In the genomic region with DNA sequence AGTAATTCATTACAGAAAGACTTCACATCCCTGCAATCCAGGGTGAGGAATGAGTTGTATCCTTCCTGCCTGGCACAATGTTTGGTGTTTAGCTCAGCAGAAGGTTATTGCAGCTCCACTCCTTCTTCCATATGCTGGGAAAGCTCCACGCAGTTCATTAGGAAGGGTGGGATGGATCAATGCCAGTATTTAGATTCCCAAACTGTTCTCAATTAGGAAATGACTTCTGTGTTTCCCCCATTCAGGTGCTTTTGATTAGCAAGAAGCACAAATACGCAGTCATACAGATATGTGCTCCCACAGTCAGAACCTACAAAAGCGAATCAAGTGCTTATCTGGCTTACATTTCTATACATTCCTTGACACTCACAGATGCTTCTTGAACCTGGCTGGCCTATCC, we compare ENCODE assay signal across 19 cellular contexts.
DNase-seq lines count a peak whose midpoint lies in the region; ATAC-seq and TF ChIP-seq lines count a peak whose summit lies in the region.
"Had no signal": no experiment of that assay in that cellular context is flagged by ENCODE, and none has a peak within 500 bp of the region (broad histone marks: within the 10 kb centered on the region; RNA-seq: fewer than 3 reads in every experiment).

No MANE protein-coding gene starts in this region.

- no peak overlapping the region for H3K4me2 ChIP-seq in SK-N-SH
- H3K4me2 ChIP-seq: KMS-11 had no signal

- ATAC-seq in HG03378 (IDR thresholded peaks at IDR 0.05; ENCODE audit: unreplicated experiment) (no peak), HG03095 (IDR thresholded peaks at IDR 0.05; ENCODE audit: unreplicated experiment) (no peak)
- ATAC-seq: HepG2, PC-3 had no signal

- no peak for TF ChIP-seq EP300 in SK-N-SH (IDR thresholded peaks at IDR 0.05; ENCODE audit: borderline replicate concordance in 1 of 2, low read depth in 1 of 2, low read length in 1 of 2)

- H3K79me2 ChIP-seq in SK-N-SH (ENCODE audit: insufficient read depth) = no peaks in the 10 kb centered on the region

- TF ChIP-seq CTCF in SK-N-SH (IDR thresholded peaks at IDR 0.05) = no peak

- no peak overlapping the region for H2AFZ ChIP-seq in SK-N-SH (ENCODE audit: low read depth)

- H4K20me1 ChIP-seq in SK-N-SH (ENCODE audit: insufficient read depth) = no peaks in the 10 kb centered on the region

- DNase-seq in EH (ENCODE audit: low read depth) (peak; percentile 7), SK-N-SH (no peak), fibroblast of peridontal ligament (ENCODE audit: extremely low read depth) (peak; percentile 81), activated gamma-delta T cell treated with Interleukin-2 at 50 U/mL for 16 hours (no peak)
- no peak for DNase-seq in activated CD8-positive, alpha-beta memory T cell treated with anti-CD3 and anti-CD28 coated beads for 24 hours
- DNase-seq: ACHN, C1 segment of cervical spinal cord, DMS79, NCI-H187 treated with DMSO at 0.1 percent for 48 hours, NCI-H226, NCI-H524 treated with DMSO at 0.1 percent for 48 hours, PC-3, RPMI8226, SHP77 treated with DMSO at 0.1 percent for 48 hours had no signal

- CTCF ChIA-PET in SK-N-SH (lab: Yijun Ruan, JAX) = interaction anchor here (0.6 kb wide), 1 partner anchor 14 kb away, joined by 4 read pairs; no protein-coding TSS in a partner anchor

- H3K36me3 ChIP-seq in SK-N-SH (replicated peaks in 1 of 2; ENCODE audit: control insufficient read depth in 1 of 2, insufficient read depth in 2 of 2, low read length in 1 of 2) = no peaks in the 10 kb centered on the region
- H3K36me3 ChIP-seq: HAP-1 had no signal

- 51% methylated on average over 3 of the region's 3 CpGs for WGBS in SK-N-SH (ENCODE audit: low lambda C conversion rate)

- TF ChIP-seq RAD21 in SK-N-SH (IDR thresholded peaks at IDR 0.05; ENCODE audit: low read length) = no peak

- peaks cover 18% of the 10 kb centered on the region for H3F3A ChIP-seq in SK-N-SH (replicated peaks; ENCODE audit: insufficient read depth)

- no peak overlapping the region for H3K9ac ChIP-seq in SK-N-SH
- H3K9ac ChIP-seq: KMS-11 had no signal

- no peaks in the 10 kb centered on the region for H3K27me3 ChIP-seq in SK-N-SH (ENCODE audit: insufficient read depth)

- H3K9me3 ChIP-seq in SK-N-SH = no peaks in the 10 kb centered on the region
- H3K9me3 ChIP-seq: HAP-1 had no signal

- no peak overlapping the region for H3K4me3 ChIP-seq in SK-N-SH (ENCODE audit: low read depth in 2 of 2, low read length in 1 of 2)
- H3K4me3 ChIP-seq: HAP-1 had no signal

- POLR2A ChIA-PET in SK-N-SH (lab: Yijun Ruan, JAX) = no interaction called here

- H3K27ac ChIP-seq in SK-N-SH (ENCODE audit: low read depth in 2 of 2, low read length in 1 of 2) = no peak overlapping the region; a peak in 1 of 4 replicates
- H3K27ac ChIP-seq: KMS-11 had no signal

- no peaks in the 10 kb centered on the region for H3K9me2 ChIP-seq in SK-N-SH

- peaks cover 0 to 28% of the 10 kb centered on the region in 2 experiments; a peak in 3 of 4 replicates for H3K4me1 ChIP-seq in SK-N-SH (ENCODE audit: control insufficient read depth in 1 of 2, insufficient read depth in 2 of 2, low read depth in 1 of 2, low read length in 1 of 2)
- H3K4me1 ChIP-seq: HAP-1 had no signal

TF ChIP-seq in SK-N-SH, 30 proteins besides CTCF, POLR2A, EP300 and RAD21:
- no peak for TF ChIP-seq ZBTB33 (IDR thresholded peaks at IDR 0.05; ENCODE audit: borderline replicate concordance, low read depth)
- no peak for TF ChIP-seq FOSL2 (IDR thresholded peaks at IDR 0.05; ENCODE audit: borderline replicate concordance, low read depth)
- no peak for TF ChIP-seq GATA2 (CRISPR knock-in tag; IDR thresholded peaks at IDR 0.05)
- no peak for TF ChIP-seq NRF1 (IDR thresholded peaks at IDR 0.05; ENCODE audit: low read depth, low read length)
- TF ChIP-seq SIN3A (IDR thresholded peaks at IDR 0.05; ENCODE audit: borderline replicate concordance, low read depth, low read length) = no peak
- TF ChIP-seq, protein P1, sequence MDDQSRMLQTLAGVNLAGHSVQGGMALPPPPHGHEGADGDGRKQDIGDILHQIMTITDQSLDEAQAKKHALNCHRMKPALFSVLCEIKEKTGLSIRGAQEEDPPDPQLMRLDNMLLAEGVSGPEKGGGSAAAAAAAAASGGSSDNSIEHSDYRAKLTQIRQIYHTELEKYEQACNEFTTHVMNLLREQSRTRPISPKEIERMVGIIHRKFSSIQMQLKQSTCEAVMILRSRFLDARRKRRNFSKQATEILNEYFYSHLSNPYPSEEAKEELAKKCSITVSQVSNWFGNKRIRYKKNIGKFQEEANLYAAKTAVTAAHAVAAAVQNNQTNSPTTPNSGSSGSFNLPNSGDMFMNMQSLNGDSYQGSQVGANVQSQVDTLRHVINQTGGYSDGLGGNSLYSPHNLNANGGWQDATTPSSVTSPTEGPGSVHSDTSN (IDR thresholded peaks at IDR 0.05) = no peak
- 0 out of 2 replicates have a peak, but pooled peaks have one; percentile 20 for TF ChIP-seq NFIC (IDR thresholded peaks at IDR 0.05; ENCODE audit: borderline replicate concordance)
- TF ChIP-seq, protein P2, sequence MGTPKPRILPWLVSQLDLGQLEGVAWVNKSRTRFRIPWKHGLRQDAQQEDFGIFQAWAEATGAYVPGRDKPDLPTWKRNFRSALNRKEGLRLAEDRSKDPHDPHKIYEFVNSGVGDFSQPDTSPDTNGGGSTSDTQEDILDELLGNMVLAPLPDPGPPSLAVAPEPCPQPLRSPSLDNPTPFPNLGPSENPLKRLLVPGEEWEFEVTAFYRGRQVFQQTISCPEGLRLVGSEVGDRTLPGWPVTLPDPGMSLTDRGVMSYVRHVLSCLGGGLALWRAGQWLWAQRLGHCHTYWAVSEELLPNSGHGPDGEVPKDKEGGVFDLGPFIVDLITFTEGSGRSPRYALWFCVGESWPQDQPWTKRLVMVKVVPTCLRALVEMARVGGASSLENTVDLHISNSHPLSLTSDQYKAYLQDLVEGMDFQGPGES (IDR thresholded peaks at IDR 0.05; ENCODE audit: low read depth, low read length) = no peak
- TF ChIP-seq EZH2phosphoT487 (IDR thresholded peaks at IDR 0.05; ENCODE audit: borderline replicate concordance, low read depth) = no peak
- TF ChIP-seq TCF12 (IDR thresholded peaks at IDR 0.05) = peak; percentile 73

Comparison
In these comparisons a context has a peak if more than half of its experiments do, and no peak if none do; other contexts are left out.
1. DNase-seq: peak in EH (single experiment) and fibroblast of peridontal ligament (single experiment); none in SK-N-SH (single experiment), activated gamma-delta T cell treated with Interleukin-2 at 50 U/mL for 16 hours (single experiment) and activated CD8-positive, alpha-beta memory T cell treated with anti-CD3 and anti-CD28 coated beads for 24 hours (single experiment).